Comparison of ENCODE assay signal across 8 cellular contexts in the genomic region with DNA sequence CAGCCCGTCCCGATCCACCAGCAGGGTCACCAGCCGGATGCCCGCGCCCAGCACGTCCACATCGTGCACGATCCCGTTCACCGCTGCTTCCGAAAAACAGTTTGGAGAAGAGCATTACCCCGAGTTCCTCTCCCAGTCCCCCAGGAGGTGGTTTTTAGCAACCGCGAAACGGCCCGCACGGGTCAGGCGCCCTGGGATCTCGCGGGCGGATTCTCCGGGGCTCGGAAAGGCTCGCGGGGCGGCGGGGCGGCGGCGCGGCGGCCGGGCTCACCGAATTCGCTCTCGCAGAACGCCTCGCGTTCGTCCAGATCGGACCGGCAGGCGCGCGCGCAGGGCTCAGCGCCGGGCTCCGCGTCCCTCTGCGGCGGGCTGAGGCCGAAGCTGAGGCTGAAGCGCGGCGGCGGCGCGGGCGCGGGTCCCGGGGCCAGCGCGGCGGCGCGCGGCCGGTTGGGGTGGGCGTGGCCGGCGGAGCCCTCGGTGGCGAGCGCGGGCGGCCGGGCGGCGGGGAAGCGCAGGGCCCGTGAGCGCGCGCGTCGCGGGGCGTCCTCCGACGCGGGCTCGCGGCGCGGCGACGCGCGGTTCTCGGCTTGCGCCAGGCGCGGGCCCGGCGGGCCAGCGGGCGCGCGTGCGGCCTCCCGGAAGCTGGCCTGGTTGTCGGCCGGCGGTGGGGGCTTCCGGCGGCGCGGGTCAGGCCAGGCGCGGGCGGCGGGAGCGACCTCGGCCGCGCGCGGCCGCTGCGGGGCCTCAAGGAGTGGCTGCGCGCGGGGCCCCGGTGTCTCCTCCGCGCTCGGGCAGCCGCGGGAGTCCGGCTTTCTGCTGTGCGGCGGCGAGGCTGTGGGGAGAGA. TPM values are rescaled to one million over a fixed set of nuclear protein-coding genes. Genes with fewer than 3 reads are reported as not detected.
DNase-seq lines count a peak whose midpoint lies in the region; ATAC-seq and TF ChIP-seq lines count a peak whose summit lies in the region.

No MANE protein-coding gene starts in this region.

- intact Hi-C loops in vagina (cut with DNase I) = no loop called here

- H3K9me3 Mint-ChIP-seq in T-cell = no peaks in the 10 kb centered on the region

- peak overlapping the region; percentile 91 to 95 (median 94) for H3K4me3 Mint-ChIP-seq in T-cell

- H3K4me3 ChIP-seq in GM12865 (ENCODE audit: low read depth, low read length) (peak overlapping the region; percentile 79), right atrium auricular region (peak overlapping the region; percentile 75 to 79), vagina (peak overlapping the region; percentile 70 to 77)

- peaks cover 0 to 32% of the 10 kb centered on the region in 2 donors for H3K4me1 ChIP-seq in right atrium auricular region
- H3K4me1 ChIP-seq in vagina = peaks cover 37% of the 10 kb centered on the region

- H3K9me3 ChIP-seq in right atrium auricular region (no peaks in the 10 kb centered on the region), vagina (no peaks in the 10 kb centered on the region)

- DNase-seq in GM12865 (ENCODE audit: low read depth) = peak; percentile 93
- DNase-seq in HEK293T (ENCODE audit: extremely low spot score) = peak; percentile 84
- DNase-seq in MV-4-11 (lab: John Stamatoyannopoulos, UW) = peak; percentile 60
- DNase-seq in T-cell = peak; percentile 20 to 76 (median 56)
- DNase-seq in amniotic stem cell (lab: John Stamatoyannopoulos, UW) = peak; percentile 73
- DNase-seq in right atrium auricular region (ENCODE audit: low spot score) = peak; percentile 70
- DNase-seq in pulmonary artery endothelial cell (ENCODE audit: low read depth, low spot score) = peak; percentile 52
- no peak for DNase-seq in vagina (ENCODE audit: extremely low spot score in 2 of 2)

- CTCF ChIA-PET in HEK293T (lab: Yijun Ruan, JAX) = no interaction called here
- CTCF ChIA-PET in T-cell (lab: Charles Lee) = no interaction called here

- H3K27me3 Mint-ChIP-seq in T-cell = peaks cover 16 to 17% of the 10 kb centered on the region in 2 donors

- no peaks in the 10 kb centered on the region for H3K27me3 ChIP-seq in right atrium auricular region
- H3K27me3 ChIP-seq in vagina = no peaks in the 10 kb centered on the region

- H3K4me1 Mint-ChIP-seq in T-cell = peaks cover 25 to 35% (median 33%) of the 10 kb centered on the region in 3 donors

- POLR2A ChIA-PET in HEK293T (lab: Yijun Ruan, JAX) (interaction anchor here (0.7 to 2.1 kb wide), 9 partner anchors 8 to 60 kb away, joined by 3 to 12 read pairs (median 3); partner anchors contain the start of gene KPNA2), T-cell (lab: Charles Lee) (no interaction called here)

- TF ChIP-seq CTCF in GM12865 (IDR thresholded peaks at IDR 0.05; ENCODE audit: insufficient read depth, low read depth, low read length, missing control alignments) (no peak), right atrium auricular region (IDR thresholded peaks at IDR 0.05) (peak in 1 of 2 donors; percentile 24), vagina (IDR thresholded peaks at IDR 0.05) (no peak)

- TF ChIP-seq POLR2A in vagina (IDR thresholded peaks at IDR 0.05) = peak in 1 of 2 donors; percentile 68

- H3K27ac ChIP-seq in right atrium auricular region = peak overlapping the region; percentile 93 to 97
- peak overlapping the region; percentile 98 for H3K27ac ChIP-seq in vagina

- no peaks in the 10 kb centered on the region for H3K36me3 Mint-ChIP-seq in T-cell

- H3K36me3 ChIP-seq in right atrium auricular region = no peaks in the 10 kb centered on the region
- no peaks in the 10 kb centered on the region for H3K36me3 ChIP-seq in vagina

- peak overlapping the region; percentile 72 to 84 for H3K27ac Mint-ChIP-seq in T-cell

- ATAC-seq in T-cell (replicated peaks in 1 of 4) = peak; percentile 70 to 81 (median 79)

TF ChIP-seq in HEK293T, 16 proteins besides CTCF, POLR2A, EP300 and RAD21:
- TF ChIP-seq ARNT (IDR thresholded peaks at IDR 0.05) = 0 out of 2 replicates have a peak, but pooled peaks have one; percentile 9
- TF ChIP-seq L3MBTL2 (conservative IDR thresholded peaks at IDR 0.05) = 0 out of 2 replicates have a peak, but pooled peaks have one; percentile 3
- TF ChIP-seq FOXA1 (IDR thresholded peaks at IDR 0.05) = no peak

RNA-seq across cellular contexts. Expression of gene C17orf58, which starts 2.9 kb away (rescaled TPM):
- total RNA-seq in T-cell = 1 to 10 TPM in 1 of 5 donors, under 1 TPM in 4; 0.47 to 1.9 (median 0.58) TPM
- 10 to 100 TPM in 1 of 2 donors, 1 to 10 TPM in 1; 6.9 to 10.1 TPM for total RNA-seq in right atrium auricular region
- total RNA-seq in pulmonary artery endothelial cell = 14.5 and 15.2 TPM in 2 replicates
- total RNA-seq in vagina = 9.8 TPM

RNA-seq across cellular contexts. Expression of gene KPNA2, which starts 42.2 kb away (rescaled TPM):
- 10 to 100 TPM; 10.1 to 58.1 (median 13.9) TPM for total RNA-seq in T-cell
- total RNA-seq in right atrium auricular region = 10 to 100 TPM; 17.9 to 19.2 TPM
- 130 and 244 TPM in 2 replicates for total RNA-seq in pulmonary artery endothelial cell
- total RNA-seq in vagina = 29.7 TPM

Comparison
In these comparisons a context has a peak if more than half of its experiments do, and no peak if none do; other contexts are left out.
1. DNase-seq: peak in GM12865 (single experiment), HEK293T (single experiment), MV-4-11 (single experiment), T-cell (34 of 34), amniotic stem cell (single experiment), right atrium auricular region (single experiment) and pulmonary artery endothelial cell (single experiment); none in vagina (0 of 2).
2. Peak in every context shown above with its lines, with median percentiles within 50 percentile points of each other: H3K4me3 ChIP-seq.